ENCODE assay signal across 2 cellular contexts in the genomic region with DNA sequence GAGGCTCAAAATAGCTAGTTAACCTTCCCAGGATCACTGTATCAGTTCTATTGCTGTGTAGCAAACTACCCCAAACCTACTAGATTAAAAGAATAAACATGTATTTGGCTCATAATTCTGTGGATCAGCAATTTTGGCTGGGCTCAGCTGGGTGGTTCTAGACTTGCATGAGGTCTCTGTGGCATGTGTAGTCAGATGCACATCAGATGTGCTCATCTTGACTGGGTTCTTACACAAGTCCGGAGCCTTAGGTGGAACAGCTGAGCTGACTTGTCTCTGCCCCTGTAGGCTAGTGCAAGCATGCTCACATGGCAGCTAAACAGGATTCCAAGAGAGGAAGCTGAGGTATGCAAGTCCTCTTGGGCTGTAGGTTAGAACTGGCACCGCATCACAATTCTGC.
TF ChIP-seq lines count a peak whose summit lies in the region.

No MANE protein-coding gene starts in this region.

TF ChIP-seq in GM23338, 12 proteins besides CTCF, POLR2A, EP300 and RAD21:
- TF ChIP-seq CREB1 (CRISPR knock-in tag; IDR thresholded peaks at IDR 0.05; ENCODE audit: low read depth) = no peak
- peak; percentile 86 for TF ChIP-seq ZNF331 (CRISPR knock-in tag; IDR thresholded peaks at IDR 0.05; ENCODE audit: low read depth)

TF ChIP-seq in IMR-90, 13 proteins besides CTCF, POLR2A, EP300 and RAD21:
- TF ChIP-seq MAZ (IDR thresholded peaks at IDR 0.05; ENCODE audit: borderline replicate concordance, low read depth, low read length) = no peak
- no peak for TF ChIP-seq CEBPB (IDR thresholded peaks at IDR 0.05; ENCODE audit: low read depth, low read length)
- TF ChIP-seq, protein P1, sequence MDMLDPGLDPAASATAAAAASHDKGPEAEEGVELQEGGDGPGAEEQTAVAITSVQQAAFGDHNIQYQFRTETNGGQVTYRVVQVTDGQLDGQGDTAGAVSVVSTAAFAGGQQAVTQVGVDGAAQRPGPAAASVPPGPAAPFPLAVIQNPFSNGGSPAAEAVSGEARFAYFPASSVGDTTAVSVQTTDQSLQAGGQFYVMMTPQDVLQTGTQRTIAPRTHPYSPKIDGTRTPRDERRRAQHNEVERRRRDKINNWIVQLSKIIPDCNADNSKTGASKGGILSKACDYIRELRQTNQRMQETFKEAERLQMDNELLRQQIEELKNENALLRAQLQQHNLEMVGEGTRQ (IDR thresholded peaks at IDR 0.05; ENCODE audit: low read depth, low read length) = no peak
- TF ChIP-seq, protein P2, sequence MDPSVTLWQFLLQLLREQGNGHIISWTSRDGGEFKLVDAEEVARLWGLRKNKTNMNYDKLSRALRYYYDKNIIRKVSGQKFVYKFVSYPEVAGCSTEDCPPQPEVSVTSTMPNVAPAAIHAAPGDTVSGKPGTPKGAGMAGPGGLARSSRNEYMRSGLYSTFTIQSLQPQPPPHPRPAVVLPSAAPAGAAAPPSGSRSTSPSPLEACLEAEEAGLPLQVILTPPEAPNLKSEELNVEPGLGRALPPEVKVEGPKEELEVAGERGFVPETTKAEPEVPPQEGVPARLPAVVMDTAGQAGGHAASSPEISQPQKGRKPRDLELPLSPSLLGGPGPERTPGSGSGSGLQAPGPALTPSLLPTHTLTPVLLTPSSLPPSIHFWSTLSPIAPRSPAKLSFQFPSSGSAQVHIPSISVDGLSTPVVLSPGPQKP (IDR thresholded peaks at IDR 0.05; ENCODE audit: borderline replicate concordance, low read depth, low read length) = no peak
TF ChIP-seq in IMR-90: peak in this region for 0.
